In genomic region chr1:203210988-203211387, GRCh38 we compare ENCODE assay signal across 24 cellular contexts. TPM values are rescaled to one million over a fixed set of nuclear protein-coding genes. Genes with fewer than 3 reads are reported as not detected.
DNase-seq lines count a peak whose midpoint lies in the region; ATAC-seq and TF ChIP-seq lines count a peak whose summit lies in the region.
"Had no signal": no experiment of that assay in that cellular context is flagged by ENCODE, and none has a peak within 500 bp of the region (broad histone marks: within the 10 kb centered on the region; RNA-seq: fewer than 3 reads in every experiment).

No MANE protein-coding gene starts in this region.

- H3K4me3 ChIP-seq in right lobe of liver (no peak overlapping the region), upper lobe of right lung (no peak overlapping the region)
- H3K4me3 ChIP-seq: BLaER1, GM23338 had no signal

- TF ChIP-seq CTCF in right lobe of liver (IDR thresholded peaks at IDR 0.05) (no peak), upper lobe of right lung (IDR thresholded peaks at IDR 0.05) (no peak)

- H3K9me3 ChIP-seq in right lobe of liver = no peaks in the 10 kb centered on the region
- no peaks in the 10 kb centered on the region for H3K9me3 ChIP-seq in upper lobe of right lung
- H3K9me3 ChIP-seq: BLaER1 had no signal

- H3K27ac ChIP-seq in right lobe of liver (no peak overlapping the region), upper lobe of right lung (no peak overlapping the region)
- H3K27ac ChIP-seq: 22Rv1, BLaER1, C4-2B had no signal

- DNase-seq in SIG-M5 treated with dmso at 0.1 percent for 504 hours (lab: John Stamatoyannopoulos, UW; ENCODE audit: unreplicated experiment) (peak; percentile 18), SIG-M5 (lab: John Stamatoyannopoulos, UW) (no peak), left lobe of liver (ENCODE audit: low spot score) (no peak), right lobe of liver (no peak), upper lobe of right lung (no peak), COR-L47 (lab: John Stamatoyannopoulos, UW) (no peak)
- DNase-seq in activated CD8-positive, alpha-beta memory T cell treated with anti-CD3 and anti-CD28 coated beads for 24 hours = no peak
- DNase-seq: Calu3; CD4-positive, CD25-positive, alpha-beta regulatory T cell; CD8-positive, alpha-beta T cell; DMS53; DMS79 treated with DMSO at 0.1 percent for 48 hours; GF-D8; H9 had no signal

- TF ChIP-seq POLR2A in right lobe of liver (IDR thresholded peaks at IDR 0.05) = no peak

- H3K4me1 ChIP-seq in right lobe of liver (peaks cover 0 to 6% (median 2%) of the 10 kb centered on the region in 4 donors), upper lobe of right lung (peaks cover 5% of the 10 kb centered on the region)

- H3K36me3 ChIP-seq in right lobe of liver (no peaks in the 10 kb centered on the region), upper lobe of right lung (no peaks in the 10 kb centered on the region)
- H3K36me3 ChIP-seq: BLaER1 had no signal

- intact Hi-C loops in right lobe of liver (cut with DNase I) = no loop called here
- intact Hi-C loops in upper lobe of right lung (cut with DNase I) = no loop called here

- ATAC-seq in left lobe of liver (peak; percentile 71), right lobe of liver (peak in 3 of 4 donors; percentile 69 to 70 (median 69)), upper lobe of right lung (peak; percentile 76), HG03571 (IDR thresholded peaks at IDR 0.05; ENCODE audit: unreplicated experiment) (no peak)
- ATAC-seq: CD8-positive, alpha-beta T cell; GM23338; HCT116 had no signal

- H3K27me3 ChIP-seq in right lobe of liver = no peaks in the 10 kb centered on the region
- no peaks in the 10 kb centered on the region for H3K27me3 ChIP-seq in upper lobe of right lung
- H3K27me3 ChIP-seq: BLaER1 had no signal

RNA-seq across cellular contexts. Expression of gene CHIT1, which starts 18.5 kb away (rescaled TPM):
- total RNA-seq in left lobe of liver = 0.28 TPM
- under 1 TPM in 3 of 6 experiments, not detected in 3; 0.46 to 0.61 (median 0.46) TPM for total RNA-seq in right lobe of liver
- 751 TPM for total RNA-seq in upper lobe of right lung
- total RNA-seq: Calu3, Daoy, G401, H4, H9 had no signal

RNA-seq across cellular contexts. Expression of gene CHI3L1, which starts 24.5 kb away (rescaled TPM):
- 60.6 TPM for total RNA-seq in left lobe of liver
- 100 to 1,000 TPM in 3 of 6 experiments, 10 to 100 TPM in 2, 1 to 10 TPM in 1; 2.8 to 397 (median 219) TPM for total RNA-seq in right lobe of liver
- 85.1 TPM for total RNA-seq in upper lobe of right lung
- total RNA-seq: Calu3; CD4-positive, CD25-positive, alpha-beta regulatory T cell; CD8-positive, alpha-beta T cell; Daoy; H4; H9 had no signal

RNA-seq across cellular contexts. Expression of gene MYBPH, which starts 35.4 kb away (rescaled TPM):
- total RNA-seq in left lobe of liver = not detected
- under 1 TPM in 1 of 6 experiments, not detected in 5; 0.12 TPM for total RNA-seq in right lobe of liver
- total RNA-seq in upper lobe of right lung = not detected
- total RNA-seq: B cell; Calu3; CD4-positive, CD25-positive, alpha-beta regulatory T cell; CD8-positive, alpha-beta T cell; Daoy; GM23338; H4; H9 had no signal

Comparison
In these comparisons a context has a peak if more than half of its experiments do, and no peak if none do; other contexts are left out.
1. RNA of gene CHIT1, which starts 18.5 kb away (total RNA-seq): 751 TPM in upper lobe of right lung (single experiment); 0.46 to 0.61 TPM in right lobe of liver and 0.28 TPM in left lobe of liver (single experiment); every median in the first group is over 100 times any median in the second.